ENCODE assay signal across 1 cellular context in genomic region chr20:34190679-34191090, GRCh38.
A peak's percentile ranks its signal among the peaks of the same experiment; 100 is the strongest.
TF ChIP-seq lines count a peak whose summit lies in the region.

No MANE protein-coding gene starts in this region.

TF ChIP-seq in K562, 482 proteins besides CTCF, POLR2A, EP300 and RAD21 (continued from another document):
- TF ChIP-seq ETV1 (tag; conservative IDR thresholded peaks at IDR 0.05; ENCODE audit: low read depth), result peak; percentile 30; the same call in 1 of the 2 replicates
- TF ChIP-seq, protein P1, sequence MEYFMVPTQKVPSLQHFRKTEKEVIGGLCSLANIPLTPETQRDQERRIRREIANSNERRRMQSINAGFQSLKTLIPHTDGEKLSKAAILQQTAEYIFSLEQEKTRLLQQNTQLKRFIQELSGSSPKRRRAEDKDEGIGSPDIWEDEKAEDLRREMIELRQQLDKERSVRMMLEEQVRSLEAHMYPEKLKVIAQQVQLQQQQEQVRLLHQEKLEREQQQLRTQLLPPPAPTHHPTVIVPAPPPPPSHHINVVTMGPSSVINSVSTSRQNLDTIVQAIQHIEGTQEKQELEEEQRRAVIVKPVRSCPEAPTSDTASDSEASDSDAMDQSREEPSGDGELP (CRISPR knock-in tag; IDR thresholded peaks at IDR 0.05; ENCODE audit: borderline replicate concordance), result 0 out of 2 replicates have a peak, but pooled peaks have one; percentile 27
- peak; percentile 82; the same call in 1 of the 2 replicates for TF ChIP-seq STAG1 (CRISPR knock-in tag; IDR thresholded peaks at IDR 0.05; ENCODE audit: borderline replicate concordance)
- peak; percentile 35; the same call in 1 of the 2 replicates for TF ChIP-seq GABPB1 (CRISPR knock-in tag; IDR thresholded peaks at IDR 0.05)
TF ChIP-seq in K562: peak in this region for 11.
